ENCODE assay signal across 8 cellular contexts in the genomic region with DNA sequence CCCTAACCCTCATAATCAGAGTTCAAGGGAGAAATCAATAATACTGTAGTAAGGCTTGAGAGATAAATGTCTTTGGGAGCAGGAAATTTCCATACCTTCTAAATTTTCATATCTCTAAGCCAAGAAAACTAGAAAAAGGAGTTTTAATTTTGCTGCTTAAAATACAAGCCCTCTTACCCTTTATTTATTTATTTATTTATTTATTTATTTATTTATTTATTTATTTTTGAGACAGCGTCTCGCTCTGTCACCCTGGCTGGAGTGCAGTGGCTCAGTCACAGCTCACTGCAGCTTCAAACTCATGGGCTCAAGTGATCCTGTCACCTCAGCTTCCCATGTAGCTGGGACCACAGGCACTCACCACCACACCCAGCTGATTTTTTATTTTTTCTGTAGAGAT.
"Had no signal": no experiment of that assay in that cellular context is flagged by ENCODE, and none has a peak within 500 bp of the region (broad histone marks: within the 10 kb centered on the region; RNA-seq: fewer than 3 reads in every experiment).

No MANE protein-coding gene starts in this region.

- ATAC-seq: GM12878 had no signal

- FAIRE-seq: G401.6, GM12878, GM12891, GM12892, GM18507, GM19239 had no signal

- H3K4me3 ChIP-seq: GM12878 had no signal

- DNase-seq: GDM1, GF-D8 had no signal
